In genomic region chr3:55000546-55000945, GRCh38 we compare ENCODE assay signal across 10 cellular contexts.
A peak's percentile ranks its signal among the peaks of the same experiment; 100 is the strongest.
DNase-seq lines count a peak whose midpoint lies in the region; ATAC-seq and TF ChIP-seq lines count a peak whose summit lies in the region.
"Had no signal": no experiment of that assay in that cellular context is flagged by ENCODE, and none has a peak within 500 bp of the region (broad histone marks: within the 10 kb centered on the region; RNA-seq: fewer than 3 reads in every experiment).

No MANE protein-coding gene starts in this region.

- H3K4me3 ChIP-seq in fibroblast of villous mesenchyme (ENCODE audit: low read depth, low read length) (no peak overlapping the region), thyroid gland (replicated peaks in 1 of 3) (no peak overlapping the region)
- H3K4me3 ChIP-seq: BLaER1 treated with 17β-estradiol and CSF1 and Interleukin-3, amounts not matched to agents 10 nM and 100 nM had no signal

- no peaks in the 10 kb centered on the region for H3K36me3 ChIP-seq in thyroid gland
- H3K36me3 ChIP-seq: BLaER1 treated with 17β-estradiol and CSF1 and Interleukin-3, amounts not matched to agents 10 nM and 100 nM had no signal

- TF ChIP-seq CTCF in fibroblast of villous mesenchyme (IDR thresholded peaks at IDR 0.05; ENCODE audit: insufficient read depth, low read depth, low read length) (no peak), thyroid gland (IDR thresholded peaks at IDR 0.05) (no peak)

- DNase-seq in NCI-H748 (lab: John Stamatoyannopoulos, UW; ENCODE audit: unreplicated experiment) (peak; percentile 50), NCI-H748 treated with DMSO at 0.1 percent for 48 hours (lab: John Stamatoyannopoulos, UW) (no peak), RPMI7951 (ENCODE audit: low read depth) (peak; percentile 98), fibroblast of villous mesenchyme (ENCODE audit: low read depth) (peak; percentile 86), thyroid gland (peak; percentile 60 to 69), activated gamma-delta T cell treated with Interleukin-2 at 50 U/mL for 16 hours (no peak), SK-N-DZ (ENCODE audit: low spot score) (no peak)
- DNase-seq: activated B cell treated with CpG ODN at 0.5 μM for 24 hours had no signal

- H3K27me3 ChIP-seq in thyroid gland = no peaks in the 10 kb centered on the region
- H3K27me3 ChIP-seq: BLaER1 treated with 17β-estradiol and CSF1 and Interleukin-3, amounts not matched to agents 10 nM and 100 nM had no signal

- no peak for ATAC-seq in GM19023 (IDR thresholded peaks at IDR 0.05; ENCODE audit: unreplicated experiment)

- intact Hi-C loops in thyroid gland (cut with DNase I) = no loop called here

- no peaks in the 10 kb centered on the region for H3K9me3 ChIP-seq in thyroid gland
- H3K9me3 ChIP-seq: BLaER1 treated with 17β-estradiol and CSF1 and Interleukin-3, amounts not matched to agents 10 nM and 100 nM had no signal

- TF ChIP-seq POLR2A in thyroid gland (IDR thresholded peaks at IDR 0.05) = no peak

- no peak overlapping the region for H3K27ac ChIP-seq in thyroid gland
- H3K27ac ChIP-seq: BLaER1 treated with 17β-estradiol and CSF1 and Interleukin-3, amounts not matched to agents 10 nM and 100 nM had no signal

- peaks cover 0 to 11% of the 10 kb centered on the region in 2 donors for H3K4me1 ChIP-seq in thyroid gland
- H3K4me1 ChIP-seq: BLaER1 treated with 17β-estradiol and CSF1 and Interleukin-3, amounts not matched to agents 10 nM and 100 nM had no signal

Comparison
In these comparisons a context has a peak if more than half of its experiments do, and no peak if none do; other contexts are left out.
1. DNase-seq: peak in NCI-H748 (single experiment), RPMI7951 (single experiment), fibroblast of villous mesenchyme (single experiment) and thyroid gland (2 of 2); none in NCI-H748 treated with DMSO at 0.1 percent for 48 hours (single experiment), activated gamma-delta T cell treated with Interleukin-2 at 50 U/mL for 16 hours (single experiment) and SK-N-DZ (single experiment).